In the genomic region with DNA sequence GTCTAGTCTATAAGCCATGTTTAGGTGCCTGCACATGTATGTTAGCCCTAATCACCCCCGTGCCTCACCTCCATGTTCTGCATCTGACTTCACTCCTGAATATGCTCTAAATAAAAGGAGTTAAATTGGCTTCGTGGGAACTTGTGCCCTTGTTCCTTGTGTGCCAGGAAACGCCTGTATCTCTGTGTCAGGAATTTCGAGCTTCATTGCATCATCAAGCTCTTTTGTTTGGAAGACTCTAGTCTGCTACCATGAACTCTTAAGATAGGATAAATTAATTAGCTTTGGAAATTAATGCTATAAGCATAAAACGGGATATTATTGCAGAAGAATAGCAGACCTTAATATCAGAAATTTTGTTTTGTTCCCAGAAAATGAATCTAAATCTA, we compare ENCODE assay signal across 21 cellular contexts.
"Had no signal": no experiment of that assay in that cellular context is flagged by ENCODE, and none has a peak within 500 bp of the region (broad histone marks: within the 10 kb centered on the region; RNA-seq: fewer than 3 reads in every experiment).

No MANE protein-coding gene starts in this region.

- H3K27me3 ChIP-seq: tibial artery had no signal

- H3K4me1 ChIP-seq: left lung had no signal

- H3K4me1 Mint-ChIP-seq: activated T-helper 17 cell treated with anti-CD3 and anti-CD28 coated beads, Interleukin-2, amount 50 U/mL, for 72 hours; mesothelial cell of epicardium; naive thymus-derived CD8-positive, alpha-beta T cell; T-cell had no signal

- H3K36me3 Mint-ChIP-seq: activated naive CD4-positive, alpha-beta T cell treated with anti-CD3 and anti-CD28 coated beads, Interleukin-2, amount 50 U/mL, for 72 hours; mesothelial cell of epicardium; naive thymus-derived CD8-positive, alpha-beta T cell; T-cell had no signal

- H3K4me3 ChIP-seq: left lung, lung, tibial artery had no signal

- H3K27ac Mint-ChIP-seq: activated naive CD4-positive, alpha-beta T cell treated with anti-CD3 and anti-CD28 coated beads, Interleukin-2, amount 50 U/mL, for 72 hours; activated T-cell treated with anti-CD3 and anti-CD28 coated beads, Interleukin-2, amount 50 U/mL, for 24 hours; activated T-helper 17 cell treated with anti-CD3 and anti-CD28 coated beads, Interleukin-2, amount 50 U/mL, for 72 hours; mesothelial cell of epicardium; naive thymus-derived CD8-positive, alpha-beta T cell; T-cell; T-helper 2 cell treated with Interferon-gamma antibody and Interleukin-4, amounts not matched to agents 5 μg/mL and 100 μg/mL, for 36 hours had no signal

- H3K27ac ChIP-seq: left lung, tibial artery, VCaP had no signal

- H3K36me3 ChIP-seq: left lung, tibial artery had no signal

- H3K27me3 Mint-ChIP-seq: activated T-cell treated with anti-CD3 and anti-CD28 coated beads, Interleukin-2, amount 50 U/mL, for 24 hours; T-cell had no signal

- DNase-seq: activated CD4-positive, alpha-beta T cell treated with anti-CD3 and anti-CD28 coated beads for 1 hour; activated CD8-positive, alpha-beta memory T cell treated with anti-CD3 and anti-CD28 coated beads for 24 hours; activated CD8-positive, alpha-beta memory T cell treated with anti-CD3 and anti-CD28 coated beads, Interleukin-2, amount 50 U/mL, for 4 hours; activated T-cell treated with anti-CD3 and anti-CD28 coated beads, Interleukin-2, amount 50 U/mL, for 24 hours; aorta; central memory CD4-positive, alpha-beta T cell; dermis blood vessel endothelial cell; effector memory CD4-positive, alpha-beta T cell; left lung; naive thymus-derived CD8-positive, alpha-beta T cell; stimulated activated CD4-positive, alpha-beta T cell treated with anti-CD3 and anti-CD28 coated beads, Interleukin-4, amount 100 ng/mL, for 24 hours; stimulated activated naive CD8-positive, alpha-beta T cell treated with anti-CD3 and anti-CD28 coated beads, Interleukin-15, Interleukin-2, amounts not matched to agents 100 U/mL and 50 U/mL, for 24 hours; T-cell had no signal

- H3K9me3 Mint-ChIP-seq: activated naive CD4-positive, alpha-beta T cell treated with anti-CD3 and anti-CD28 coated beads, Interleukin-2, amount 50 U/mL, for 72 hours; mesothelial cell of epicardium; T-cell; T-helper 2 cell treated with Interferon-gamma antibody and Interleukin-4, amounts not matched to agents 5 μg/mL and 100 μg/mL, for 36 hours had no signal

- H3K4me3 Mint-ChIP-seq: activated T-cell treated with anti-CD3 and anti-CD28 coated beads, Interleukin-2, amount 50 U/mL, for 24 hours; activated T-helper 17 cell treated with anti-CD3 and anti-CD28 coated beads, Interleukin-2, amount 50 U/mL, for 72 hours; mesothelial cell of epicardium; naive thymus-derived CD8-positive, alpha-beta T cell; T-cell; T-helper 2 cell treated with Interferon-gamma antibody and Interleukin-4, amounts not matched to agents 5 μg/mL and 100 μg/mL, for 36 hours had no signal

- H3K9me3 ChIP-seq: left lung, tibial artery had no signal

- ATAC-seq: activated naive CD4-positive, alpha-beta T cell treated with anti-CD3 and anti-CD28 coated beads, Interleukin-2, amount 50 U/mL, for 72 hours; activated T-helper 17 cell treated with anti-CD3 and anti-CD28 coated beads, Interleukin-2, amount 50 U/mL, for 72 hours; esophagus mucosa; left lung; naive thymus-derived CD8-positive, alpha-beta T cell; stimulated activated naive CD8-positive, alpha-beta T cell treated with anti-CD3 and anti-CD28 coated beads, Interleukin-15, Interleukin-2, amounts not matched to agents 100 U/mL and 50 U/mL, for 24 hours; T-cell had no signal
